ENCODE assay signal across 9 cellular contexts in genomic region chr14:64971452-64971889, GRCh38. TPM values are rescaled to one million over a fixed set of nuclear protein-coding genes. Genes with fewer than 3 reads are reported as not detected.
DNase-seq lines count a peak whose midpoint lies in the region; ATAC-seq and TF ChIP-seq lines count a peak whose summit lies in the region.
"Had no signal": no experiment of that assay in that cellular context is flagged by ENCODE, and none has a peak within 500 bp of the region (broad histone marks: within the 10 kb centered on the region; RNA-seq: fewer than 3 reads in every experiment).

No MANE protein-coding gene starts in this region.

- intact Hi-C loops in right cardiac atrium (cut with DNase I), result loop anchor here in 1 of 4 donors (10.0 kb wide), 1 partner anchor 147 kb away; no protein-coding TSS in a partner anchor

- H3F3A ChIP-seq in GM23248 (ENCODE audit: insufficient read depth), result no peaks in the 10 kb centered on the region

- H3K9ac ChIP-seq in GM23248, result peak overlapping the region; percentile 67

- H3K4me1 ChIP-seq in GM23248 (ENCODE audit: insufficient read depth), result no peaks in the 10 kb centered on the region
- no peaks in the 10 kb centered on the region for H3K4me1 ChIP-seq in right cardiac atrium (ENCODE audit: control insufficient read depth, insufficient read depth, low read length)

- H3K4me2 ChIP-seq in GM23248 (ENCODE audit: unreplicated experiment), result peak overlapping the region; percentile 73

- no peaks in the 10 kb centered on the region for H3K79me2 ChIP-seq in GM23248 (ENCODE audit: insufficient read depth)

- H3K36me3 ChIP-seq in GM23248 (ENCODE audit: low read depth), result no peaks in the 10 kb centered on the region

- no peak for TF ChIP-seq CTCF in WI38 (IDR thresholded peaks at IDR 0.05; ENCODE audit: low read depth, low read length)

- H3K27me3 ChIP-seq in GM23248 (replicated peaks; ENCODE audit: insufficient read depth) (no peaks in the 10 kb centered on the region), right cardiac atrium (ENCODE audit: control insufficient read depth, insufficient read depth) (no peaks in the 10 kb centered on the region)

- peak overlapping the region; percentile 70 for H3K4me3 ChIP-seq in GM23248
- H3K4me3 ChIP-seq in WI38 (ENCODE audit: low read depth, low read length), result peak overlapping the region; percentile 63
- H3K4me3 ChIP-seq in right cardiac atrium (ENCODE audit: low read length), result peak overlapping the region; percentile 98
- H3K4me3 ChIP-seq in skeletal muscle cell (ENCODE audit: low read depth, low read length), result peak overlapping the region; percentile 69

- H2AFZ ChIP-seq in GM23248, result peak overlapping the region; percentile 81

- WGBS in GM23248 (ENCODE audit: low coverage in 1 of 2, low lambda C conversion rate in 2 of 2, missing lambda C conversion rate in 2 of 2), 2 experiments, result 5 to 7% methylated on average over 23 to 26 of the region's 27 CpGs
- 4% methylated on average over 27 of the region's 27 CpGs for whole genome bisulfite sequencing in right cardiac atrium

- ATAC-seq in right cardiac atrium (peak; percentile 8 to 9), HG02852 (IDR thresholded peaks at IDR 0.05; ENCODE audit: unreplicated experiment) (no peak)

- DNase-seq in GM23248 (no peak), right cardiac atrium (peak in 1 of 3 donors; percentile 56), skeletal muscle cell (ENCODE audit: low read depth) (no peak), hypothalamus (lab: John Stamatoyannopoulos, UW) (no peak), AG08395 (ENCODE audit: low spot score) (no peak)
- DNase-seq in activated CD4-positive, alpha-beta T cell treated with anti-CD3 and anti-CD28 coated beads for 4 hours, result no peak

- H3K27ac ChIP-seq in GM23248, result no peak overlapping the region
- no peak overlapping the region for H3K27ac ChIP-seq in right cardiac atrium (ENCODE audit: low read length)

- in situ Hi-C loops in GM23248 (cut with MboI), result no loop called here

- H3K9me3 ChIP-seq in GM23248 (ENCODE audit: low read depth) (no peaks in the 10 kb centered on the region), right cardiac atrium (ENCODE audit: control insufficient read depth, low read length) (no peaks in the 10 kb centered on the region)

- H4K20me1 ChIP-seq in GM23248 (ENCODE audit: insufficient read depth), result no peaks in the 10 kb centered on the region

- H3K9me2 ChIP-seq in GM23248 (ENCODE audit: insufficient read depth), result no peaks in the 10 kb centered on the region

RNA-seq across cellular contexts. Expression of gene RAB15, which starts 0.7 kb away (rescaled TPM):
- total RNA-seq in GM23248 (2014; rRNA removed; shearing (Covaris generic)), result 3.5 and 4.3 TPM in 2 replicates
- polyA plus RNA-seq in GM23248 (2016; fragmentation: Nextera tagmentation; extraction: Ambion mirVana), result 2.0 and 2.8 TPM in 2 replicates
- 10 to 100 TPM; 12.7 to 48.1 (median 16.9) TPM for total RNA-seq in right cardiac atrium
- 29.5 TPM for polyA plus RNA-seq in right cardiac atrium

RNA-seq across cellular contexts. Expression of gene FNTB, which starts 15.2 kb away (rescaled TPM):
- 12.1 and 15.5 TPM in 2 replicates for total RNA-seq in GM23248 (2014; rRNA removed; shearing (Covaris generic))
- polyA plus RNA-seq in GM23248 (2016; fragmentation: Nextera tagmentation; extraction: Ambion mirVana) (19.5 and 23.7 TPM in 2 replicates), right cardiac atrium (14.9 TPM)
- total RNA-seq in right cardiac atrium, result 10 to 100 TPM; 10.6 to 20.7 (median 15.3) TPM

RNA-seq across cellular contexts. Expression of gene GPX2, which starts 28.9 kb away (rescaled TPM):
- total RNA-seq in GM23248 (2014; rRNA removed; shearing (Covaris generic)), result not detected in 2 replicates
- polyA plus RNA-seq in GM23248 (2016; fragmentation: Nextera tagmentation; extraction: Ambion mirVana) (not detected in 2 replicates), right cardiac atrium (0.23 TPM)
- not detected for total RNA-seq in right cardiac atrium
- total RNA-seq: subcutaneous adipose tissue had no signal

RNA-seq across cellular contexts. Expression of gene CHURC1, which starts 57.2 kb away (rescaled TPM):
- total RNA-seq in GM23248 (2014; rRNA removed; shearing (Covaris generic)), result 69.1 and 74.5 TPM in 2 replicates
- polyA plus RNA-seq in GM23248 (2016; fragmentation: Nextera tagmentation; extraction: Ambion mirVana) (152 and 162 TPM in 2 replicates), right cardiac atrium (55.5 TPM)
- 100 to 1,000 TPM in 1 of 4 donors, 10 to 100 TPM in 3; 78.6 to 114 (median 92.7) TPM for total RNA-seq in right cardiac atrium
